ENCODE assay signal across 1 cellular context in the genomic region with DNA sequence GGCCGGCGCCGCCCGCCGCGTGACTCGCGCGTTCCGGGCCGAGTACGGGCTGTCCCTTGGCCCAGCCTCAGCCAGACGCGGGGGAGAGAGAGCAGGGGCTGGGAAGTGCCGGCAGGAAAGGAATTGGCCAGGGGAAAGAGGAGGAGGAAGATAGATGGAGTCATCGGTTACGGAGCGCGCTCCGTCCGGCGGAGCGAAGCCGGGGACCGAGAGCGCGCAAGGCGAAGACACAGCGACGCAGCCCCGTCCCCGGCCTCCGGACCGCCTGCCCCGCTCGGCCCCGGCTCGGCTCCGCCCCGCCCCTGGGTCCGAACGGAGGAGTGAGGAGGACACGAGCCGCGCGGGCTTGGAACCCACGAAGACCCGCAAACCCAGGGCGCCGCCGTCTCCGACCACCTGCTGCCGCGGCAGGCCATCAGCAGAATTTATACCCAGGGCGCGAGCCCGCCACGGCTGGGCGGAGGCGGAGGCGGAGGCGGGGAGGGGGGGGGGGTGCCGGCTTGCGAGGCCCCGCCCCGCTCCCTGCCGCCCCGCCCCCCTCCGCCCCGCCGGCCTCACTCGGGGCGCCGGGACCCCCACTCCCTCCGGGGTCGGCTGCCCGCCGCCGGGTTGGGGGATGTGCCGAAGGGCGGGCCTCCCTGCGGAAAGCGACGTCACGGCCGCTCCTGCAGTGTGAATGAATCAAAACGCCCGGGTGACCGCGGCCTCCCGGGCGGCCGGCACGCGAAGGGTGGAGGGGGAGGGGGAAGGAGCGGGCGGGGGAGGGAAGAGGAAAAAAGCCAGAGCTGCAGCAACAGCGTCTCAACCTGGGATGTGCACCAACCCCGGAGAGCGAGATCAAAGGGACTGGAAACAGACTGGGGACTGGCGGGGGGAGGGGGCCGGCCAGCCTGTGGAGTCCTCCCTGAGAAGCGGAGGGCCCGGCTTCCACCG.
TF ChIP-seq lines count a peak whose summit lies in the region.

TSS of gene LHX4 (plus strand) at position 782 of the 933 bp plus-strand sequence. CDS start 266 bp downstream, outside the sequence.

TF ChIP-seq in K562, 482 proteins besides CTCF, POLR2A, EP300 and RAD21 (continued from another document):
- TF ChIP-seq PCBP1 (IDR thresholded peaks at IDR 0.05; ENCODE audit: low read depth, low read length, poor library complexity, severe bottlenecking) (peak; percentile 17), HIVEP1 (CRISPR knock-in tag; IDR thresholded peaks at IDR 0.05) (no peak), STAT5A (IDR thresholded peaks at IDR 0.05; ENCODE audit: borderline replicate concordance, low read length) (no peak), SMARCB1 (IDR thresholded peaks at IDR 0.05; ENCODE audit: insufficient read length, low read depth) (no peak), BACH1 (tag; IDR thresholded peaks at IDR 0.05) (no peak), BCOR (IDR thresholded peaks at IDR 0.05) (no peak), MCM7 (IDR thresholded peaks at IDR 0.05) (no peak), ETV5 (CRISPR knock-in tag; IDR thresholded peaks at IDR 0.05; ENCODE audit: low read depth) (no peak)
- TF ChIP-seq, protein P1, sequence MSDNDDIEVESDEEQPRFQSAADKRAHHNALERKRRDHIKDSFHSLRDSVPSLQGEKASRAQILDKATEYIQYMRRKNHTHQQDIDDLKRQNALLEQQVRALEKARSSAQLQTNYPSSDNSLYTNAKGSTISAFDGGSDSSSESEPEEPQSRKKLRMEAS (CRISPR knock-in tag; IDR thresholded peaks at IDR 0.05) = peak; percentile 37; the same call in 1 of the 2 replicates
